ENCODE assay signal across 8 cellular contexts in genomic region chr21:38660333-38661295, GRCh38.
DNase-seq lines count a peak whose midpoint lies in the region; ATAC-seq and TF ChIP-seq lines count a peak whose summit lies in the region.

No MANE protein-coding gene starts in this region.

- H3K14ac ChIP-seq in trophoblast cell (ENCODE audit: low read length), result no peak overlapping the region

- DNase-seq in Daoy (ENCODE audit: low read depth), result peak; percentile 61
- no peak for DNase-seq in T-cell
- no peak for DNase-seq in foreskin fibroblast
- no peak for DNase-seq in trophoblast cell
- DNase-seq in anterior cingulate cortex (lab: John Stamatoyannopoulos, UW), result no peak
- DNase-seq in NCI-H446 treated with DMSO at 0.1 percent for 48 hours (lab: John Stamatoyannopoulos, UW), result no peak

- peaks cover 10% of the 10 kb centered on the region for H3K9me3 ChIP-seq in trophoblast cell (ENCODE audit: insufficient read depth, low read depth, low read length)

- no peaks in the 10 kb centered on the region for H3K79me1 ChIP-seq in trophoblast cell (ENCODE audit: low read length)

- no peaks in the 10 kb centered on the region for H3K79me2 ChIP-seq in trophoblast cell (ENCODE audit: control insufficient read depth, insufficient read depth, low read length, poor library complexity)

- no peak overlapping the region for H3K18ac ChIP-seq in trophoblast cell (ENCODE audit: low read length)

- H3K27me3 Mint-ChIP-seq in T-cell, result peaks cover 59 to 67% of the 10 kb centered on the region in 2 donors

- no CpG with 5 or more reads among the region's 121 CpGs for whole genome bisulfite sequencing in trophoblast cell (ENCODE audit: extremely low coverage, insufficient coverage, insufficient read length)

- H3K4me1 ChIP-seq in trophoblast cell (ENCODE audit: control insufficient read depth in 1 of 2, insufficient read depth in 2 of 2, low read length in 2 of 2), result peaks cover 13 to 15% of the 10 kb centered on the region in 2 experiments

- peak overlapping the region; percentile 17 to 40 for H3K4me3 ChIP-seq in foreskin fibroblast (ENCODE audit: low read depth in 1 of 2, low read length in 2 of 2)
- H3K4me3 ChIP-seq in trophoblast cell (ENCODE audit: low read depth, low read length), result peak overlapping the region; percentile 70

- no peak overlapping the region for H3K27ac ChIP-seq in trophoblast cell (ENCODE audit: low read depth, low read length)

- H4K12ac ChIP-seq in trophoblast cell (ENCODE audit: low read depth, low read length), result no peak overlapping the region

- H3K4ac ChIP-seq in trophoblast cell (ENCODE audit: low read depth, low read length), result no peak overlapping the region

- H2BK120ac ChIP-seq in trophoblast cell (ENCODE audit: insufficient read depth, low read length, poor library complexity), result no peak overlapping the region

- H2BK5ac ChIP-seq in trophoblast cell (ENCODE audit: low read depth, low read length, poor library complexity), result no peak overlapping the region

- peak overlapping the region; percentile 66 for H2AFZ ChIP-seq in trophoblast cell (ENCODE audit: insufficient read depth, low read length, poor library complexity)

- no peak overlapping the region for H4K91ac ChIP-seq in trophoblast cell (ENCODE audit: low read depth, low read length)

- CTCF ChIA-PET in T-cell (lab: Charles Lee), result no interaction called here

- no peak overlapping the region for H3K23ac ChIP-seq in trophoblast cell (ENCODE audit: low read length)

- TF ChIP-seq CTCF in foreskin fibroblast (IDR thresholded peaks at IDR 0.05; ENCODE audit: low read depth, low read length), result no peak

- peak overlapping the region; percentile 61 for H3K4me2 ChIP-seq in trophoblast cell (ENCODE audit: low read length)

- no peak overlapping the region for H2AK5ac ChIP-seq in trophoblast cell (ENCODE audit: low read length)

- POLR2A ChIA-PET in T-cell (lab: Charles Lee), result no interaction called here

- no peaks in the 10 kb centered on the region for H3K9me3 Mint-ChIP-seq in T-cell

- no peak overlapping the region for H3K27ac Mint-ChIP-seq in T-cell

- peaks cover 11 to 18% (median 12%) of the 10 kb centered on the region in 3 donors for H3K4me1 Mint-ChIP-seq in T-cell

- H4K8ac ChIP-seq in trophoblast cell (ENCODE audit: low read depth, low read length), result no peak overlapping the region

- peak overlapping the region; percentile 45 to 75 (median 53) for H3K4me3 Mint-ChIP-seq in T-cell

- no peak overlapping the region for H3K9ac ChIP-seq in trophoblast cell (ENCODE audit: low read length)

- no peak for ATAC-seq in T-cell (replicated peaks in 1 of 4)
- ATAC-seq in GM21737 (IDR thresholded peaks at IDR 0.05; ENCODE audit: unreplicated experiment), result no peak
- ATAC-seq in GM21515 (IDR thresholded peaks at IDR 0.05; ENCODE audit: unreplicated experiment), result no peak

- H3K36me3 ChIP-seq in trophoblast cell (ENCODE audit: control insufficient read depth in 1 of 2, insufficient read depth in 2 of 2, low read length in 2 of 2), result no peaks in the 10 kb centered on the region

- H3K36me3 Mint-ChIP-seq in T-cell, result no peaks in the 10 kb centered on the region

- H2BK12ac ChIP-seq in trophoblast cell (ENCODE audit: low read length), result no peak overlapping the region

- peaks cover 33% of the 10 kb centered on the region for H3K27me3 ChIP-seq in trophoblast cell (ENCODE audit: insufficient read depth, low read length)
